In the genomic region with DNA sequence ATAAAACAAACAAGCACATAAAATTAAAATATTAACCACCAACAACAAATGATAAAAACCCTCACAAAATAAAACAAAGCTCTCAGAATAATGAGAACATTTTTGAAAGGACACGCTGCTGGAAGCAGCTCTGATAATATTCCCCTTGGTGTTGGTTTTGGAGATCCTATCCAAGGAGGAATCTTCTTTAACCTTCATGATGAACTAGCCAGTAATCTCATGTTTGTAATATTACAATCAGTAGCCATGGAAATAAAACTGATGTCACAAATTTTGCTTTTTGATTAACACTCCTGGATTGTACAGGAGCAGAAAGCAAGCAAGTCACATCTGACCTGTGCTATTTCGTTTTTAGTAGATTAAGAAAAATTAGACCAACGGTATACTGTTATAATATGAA, we compare ENCODE assay signal across 16 cellular contexts.
DNase-seq lines count a peak whose midpoint lies in the region; ATAC-seq and TF ChIP-seq lines count a peak whose summit lies in the region.
"Had no signal": no experiment of that assay in that cellular context is flagged by ENCODE, and none has a peak within 500 bp of the region (broad histone marks: within the 10 kb centered on the region; RNA-seq: fewer than 3 reads in every experiment).

No MANE protein-coding gene starts in this region.

- no peak for DNase-seq in activated naive CD4-positive, alpha-beta T cell treated with Interleukin-2 at 50 U/mL for 16 hours
- no peak for DNase-seq in pons (ENCODE audit: low spot score)
- DNase-seq: CD8-positive, alpha-beta memory T cell; KG1; NCI-H1436; NCI-H226; NCI-H510A treated with DMSO at 0.1 percent for 48 hours; NCI-H774; NK-92 treated with Interleukin-12 subunit alpha and Interleukin-12 subunit beta, amount 100 ng/mL, for 24 hours; SIG-M5 had no signal

- peaks cover 35% of the 10 kb centered on the region for H3K4me1 Mint-ChIP-seq in activated naive CD4-positive, alpha-beta T cell treated with anti-CD3 and anti-CD28 coated beads, Interleukin-2, amount 50 U/mL, for 24 hours
- peaks cover 72% of the 10 kb centered on the region for H3K4me1 Mint-ChIP-seq in nephron

- H3K36me3 Mint-ChIP-seq in activated naive CD4-positive, alpha-beta T cell treated with anti-CD3 and anti-CD28 coated beads, Interleukin-2, amount 50 U/mL, for 24 hours = no peaks in the 10 kb centered on the region
- H3K36me3 Mint-ChIP-seq in nephron (ENCODE audit: low read depth) = no peaks in the 10 kb centered on the region

- H3K9me3 Mint-ChIP-seq in activated naive CD4-positive, alpha-beta T cell treated with anti-CD3 and anti-CD28 coated beads, Interleukin-2, amount 50 U/mL, for 24 hours = no peaks in the 10 kb centered on the region
- no peaks in the 10 kb centered on the region for H3K9me3 Mint-ChIP-seq in nephron
- H3K9me3 Mint-ChIP-seq: CD8-positive, alpha-beta memory T cell had no signal

- ATAC-seq in SK-N-SH treated with all-trans-retinoic acid at 6 μM for 48 hours (no peak), GM18511 (IDR thresholded peaks at IDR 0.05; ENCODE audit: unreplicated experiment) (no peak), HG03342 (IDR thresholded peaks at IDR 0.05; ENCODE audit: unreplicated experiment) (no peak)
- ATAC-seq: Panc1 had no signal

- peak overlapping the region; percentile 19 for H3K27ac Mint-ChIP-seq in activated naive CD4-positive, alpha-beta T cell treated with anti-CD3 and anti-CD28 coated beads, Interleukin-2, amount 50 U/mL, for 24 hours
- H3K27ac Mint-ChIP-seq in nephron = peak overlapping the region; percentile 94 to 100 (median 99)
- H3K27ac Mint-ChIP-seq: CD8-positive, alpha-beta memory T cell had no signal

- no peaks in the 10 kb centered on the region for H3K27me3 Mint-ChIP-seq in activated naive CD4-positive, alpha-beta T cell treated with anti-CD3 and anti-CD28 coated beads, Interleukin-2, amount 50 U/mL, for 24 hours
- H3K27me3 Mint-ChIP-seq in nephron (ENCODE audit: low read depth) = no peaks in the 10 kb centered on the region
- H3K27me3 Mint-ChIP-seq: CD8-positive, alpha-beta memory T cell had no signal

- no peak for TF ChIP-seq CTCF in nephron (IDR thresholded peaks at IDR 0.05; ENCODE audit: unreplicated experiment in 3 of 3)

- H3K4me3 Mint-ChIP-seq in activated naive CD4-positive, alpha-beta T cell treated with anti-CD3 and anti-CD28 coated beads, Interleukin-2, amount 50 U/mL, for 24 hours = no peak overlapping the region
- H3K4me3 Mint-ChIP-seq in nephron = no peak overlapping the region
- H3K4me3 Mint-ChIP-seq: CD8-positive, alpha-beta memory T cell had no signal

TF ChIP-seq in SK-N-SH treated with all-trans-retinoic acid at 6 μM for 48 hours, 23 proteins besides CTCF, POLR2A, EP300 and RAD21:
- TF ChIP-seq TCF4 (CRISPR knock-in tag; IDR thresholded peaks at IDR 0.05; ENCODE audit: borderline replicate concordance) = 0 out of 2 replicates have a peak, but pooled peaks have one; percentile 4
- no peak for TF ChIP-seq ARNTL (CRISPR knock-in tag; IDR thresholded peaks at IDR 0.05; ENCODE audit: borderline replicate concordance, low read depth)
